10 cellular contexts compared by ENCODE assay signal in genomic region chr1:225441314-225442119, GRCh38. TPM values are rescaled to one million over a fixed set of nuclear protein-coding genes. Genes with fewer than 3 reads are reported as not detected.
DNase-seq lines count a peak whose midpoint lies in the region; ATAC-seq, FAIRE-seq and TF ChIP-seq lines count a peak whose summit lies in the region.
"Had no signal": no experiment of that assay in that cellular context is flagged by ENCODE, and none has a peak within 500 bp of the region (broad histone marks: within the 10 kb centered on the region; RNA-seq: fewer than 3 reads in every experiment).

No MANE protein-coding gene starts in this region.

- H3K4me1 ChIP-seq in A549 (peaks cover 37% of the 10 kb centered on the region), colonic mucosa (peaks cover 30% of the 10 kb centered on the region), tibial artery (peaks cover 0 to 28% (median 15%) of the 10 kb centered on the region in 4 donors)
- H3K4me1 ChIP-seq: ascending aorta had no signal

- no peak for TF ChIP-seq POLR2A in A549 (IDR thresholded peaks at IDR 0.05; ENCODE audit: low read length)

- H3K36me3 ChIP-seq in colonic mucosa (no peaks in the 10 kb centered on the region), tibial artery (no peaks in the 10 kb centered on the region)
- H3K36me3 ChIP-seq: ascending aorta had no signal

- CTCF ChIA-PET in A549 (lab: Yijun Ruan, JAX), result interaction anchor here (0.8 to 2.2 kb wide), 11 partner anchors 8 to 534 kb away, joined by 3 to 11 read pairs (median 3); partner anchors contain the start of gene LBR

- H3K4me3 ChIP-seq in A549, result no peak overlapping the region
- H3K4me3 ChIP-seq in colonic mucosa, result no peak overlapping the region
- no peak overlapping the region for H3K4me3 ChIP-seq in tibial artery
- H3K4me3 ChIP-seq: ascending aorta had no signal

- POLR2A ChIA-PET in A549 (lab: Yijun Ruan, JAX), result no interaction called here

- no peaks in the 10 kb centered on the region for H3K27me3 ChIP-seq in colonic mucosa
- no peaks in the 10 kb centered on the region for H3K27me3 ChIP-seq in tibial artery
- H3K27me3 ChIP-seq: ascending aorta had no signal

- DNase-seq in A549 (ENCODE audit: low read depth in 1 of 2, low spot score in 1 of 2) (peak in 1 of 2 experiments; percentile 72), colonic mucosa (peak; percentile 87), tibial artery (no peak), HK-2 (ENCODE audit: unreplicated experiment) (no peak), islet precursor cell (no peak)

- no peak; a peak in 1 of 5 replicates for TF ChIP-seq RAD21 in A549 (conservative IDR thresholded peaks at IDR 0.05 in 1 of 2, IDR thresholded peaks at IDR 0.05 in 1 of 2)

- H3K9me3 ChIP-seq in A549 (no peaks in the 10 kb centered on the region), colonic mucosa (no peaks in the 10 kb centered on the region), tibial artery (no peaks in the 10 kb centered on the region)
- H3K9me3 ChIP-seq: ascending aorta had no signal

- TF ChIP-seq CTCF in A549 (IDR thresholded peaks at IDR 0.05) (peak; percentile 53), colonic mucosa (IDR thresholded peaks at IDR 0.05) (no peak), tibial artery (IDR thresholded peaks at IDR 0.05) (no peak)

- intact Hi-C loops in colonic mucosa (cut with DNase I), result no loop called here
- intact Hi-C loops in tibial artery (cut with DNase I; ENCODE audit: low total_unique reads), result no loop called here

- peak; percentile 62 to 73 for ATAC-seq in A549
- ATAC-seq in GM18861 (IDR thresholded peaks at IDR 0.05; ENCODE audit: unreplicated experiment), result peak; percentile 29
- ATAC-seq in HG03439 (IDR thresholded peaks at IDR 0.05; ENCODE audit: unreplicated experiment), result peak; percentile 36
- no peak for ATAC-seq in HG03469 (IDR thresholded peaks at IDR 0.05; ENCODE audit: unreplicated experiment)

- WGBS in A549 (ENCODE audit: missing lambda C conversion rate), result 41% methylated on average over 9 of the region's 9 CpGs

- H3K9ac ChIP-seq in colonic mucosa (ENCODE audit: low read depth in 2 of 2, low read length in 2 of 2), result peak overlapping the region in 1 of 2 donors; percentile 77

- H3K4me2 ChIP-seq in A549, result peak overlapping the region; percentile 39

- H3K27ac ChIP-seq in A549, result peak overlapping the region; percentile 29 to 77
- H3K27ac ChIP-seq in colonic mucosa, result peak overlapping the region; percentile 87
- peak overlapping the region; percentile 25 to 54 for H3K27ac ChIP-seq in tibial artery
- H3K27ac ChIP-seq: ascending aorta had no signal

- no peak for FAIRE-seq in A549 (lab: Jason Lieb, UNC)
- FAIRE-seq: GM18507 had no signal

- no peak for TF ChIP-seq EP300 in A549 (IDR thresholded peaks at IDR 0.05)

TF ChIP-seq in A549, 52 proteins besides CTCF, POLR2A, EP300 and RAD21:
- TF ChIP-seq SMC3 (IDR thresholded peaks at IDR 0.05) (0 out of 3 replicates have a peak, but pooled peaks have one; percentile 27), MAX (IDR thresholded peaks at IDR 0.05) (peak; percentile 50; the same call in 1 of the 2 replicates), GATA3 (IDR thresholded peaks at IDR 0.05; ENCODE audit: borderline replicate concordance) (no peak)
TF ChIP-seq in A549: peak in this region for 2.

RNA-seq across cellular contexts. Expression of gene LBR, which starts 13.7 kb away (rescaled TPM):
- polyA plus RNA-seq in A549 (2011; rRNA removed) (54.6 and 68.7 TPM in 2 replicates), A549 (2017; fragmentation: RNase III; extraction: RNeasy Plus Mini Kit Qiagen cat#74134 plus additional on column Dnase treatment) (39.2 to 40.8 TPM (median 39.8 TPM) in 3 replicates)
- 20.9 and 26.8 TPM in 2 replicates for polyA plus RNA-seq in A549 (2012; cell fraction: cytosol; rRNA removed)
- 26.0 and 49.8 TPM in 2 replicates for polyA plus RNA-seq in A549 (2012; cell fraction: nucleus; rRNA removed)
- polyA minus RNA-seq in A549 (2011; rRNA and poly(A)+ RNA removed), result 50.6 and 60.7 TPM in 2 replicates
- 100 to 1,000 TPM; 111 to 147 TPM for total RNA-seq in colonic mucosa
